ENCODE assay signal across 20 cellular contexts in genomic region chr11:66717925-66718319, GRCh38. TPM values are rescaled to one million over a fixed set of nuclear protein-coding genes. Genes with fewer than 3 reads are reported as not detected.
DNase-seq lines count a peak whose midpoint lies in the region; ATAC-seq and TF ChIP-seq lines count a peak whose summit lies in the region.
"Had no signal": no experiment of that assay in that cellular context is flagged by ENCODE, and none has a peak within 500 bp of the region (broad histone marks: within the 10 kb centered on the region; RNA-seq: fewer than 3 reads in every experiment).

No MANE protein-coding gene starts in this region.

- no peak overlapping the region for H2AFZ ChIP-seq in neuronal stem cell (ENCODE audit: low read length)

- H3K14ac ChIP-seq in neuronal stem cell (ENCODE audit: low read length), result peak overlapping the region; percentile 86

- POLR2A ChIA-PET in RWPE1 (lab: Yijun Ruan, JAX; ENCODE audit: low non-redundant PET), result interaction anchor here (0.6 kb wide), 1 partner anchor 80 kb away, joined by 3 read pairs; no protein-coding TSS in a partner anchor
- POLR2A ChIA-PET in activated CD4-positive, alpha-beta memory T cell treated with anti-CD3 and anti-CD28 coated beads, Interleukin-2, amount 10 ng/mL, durations not matched to agents 7 days and 5 days (lab: Charles Lee), result no interaction called here

- H3K4me3 ChIP-seq in esophagus squamous epithelium (peak overlapping the region; percentile 45 to 63 (median 54)), neuronal stem cell (ENCODE audit: low read length in 2 of 2) (no peak overlapping the region), right cardiac atrium (ENCODE audit: low read length) (no peak overlapping the region)
- H3K4me3 ChIP-seq: esophagus muscularis mucosa, SJSA1 had no signal

- no peak overlapping the region for H4K8ac ChIP-seq in neuronal stem cell (ENCODE audit: low read depth, low read length)

- intact Hi-C loops in esophagus squamous epithelium (cut with DNase I), result no loop called here
- intact Hi-C loops in right cardiac atrium (cut with DNase I), result no loop called here

- DNase-seq in RWPE1 (ENCODE audit: low spot score) (no peak), esophagus squamous epithelium (lab: John Stamatoyannopoulos, UW) (no peak), neuronal stem cell (ENCODE audit: low spot score) (no peak), right cardiac atrium (no peak), EL (no peak), HUDEP-2 (lab: John Stamatoyannopoulos, UW; ENCODE audit: unreplicated experiment in 76 of 76) (no peak)
- DNase-seq in activated CD4-positive, alpha-beta memory T cell treated with anti-CD3 and anti-CD28 coated beads, Interleukin-2, amount 10 ng/mL, durations not matched to agents 7 days and 5 days, result no peak
- DNase-seq: activated B cell treated with CpG ODN at 0.5 μM for 24 hours; activated T-cell treated with anti-CD3 and anti-CD28 coated beads, Interleukin-2, amount 50 U/mL, for 72 hours; brain microvascular endothelial cell; natural killer cell; NCI-H1092 treated with DMSO at 0.1 percent for 48 hours; NCI-H2171; NCI-H748 treated with DMSO at 0.1 percent for 48 hours; stimulated activated CD4-positive, alpha-beta T cell treated with anti-CD3 and anti-CD28 coated beads, Interleukin-1b, Interleukin-23, amount 100 ng/mL, for 48 hours had no signal

- H3K36me3 ChIP-seq in esophagus squamous epithelium (peaks cover 0 to 29% (median 10%) of the 10 kb centered on the region in 3 donors), neuronal stem cell (replicated peaks in 1 of 2; ENCODE audit: control insufficient read depth in 2 of 2, insufficient read depth in 2 of 2, low read length in 2 of 2) (peaks cover 27 to 69% of the 10 kb centered on the region in 2 donors)
- H3K36me3 ChIP-seq: brain microvascular endothelial cell, SJSA1, vagina had no signal

- H3K18ac ChIP-seq in neuronal stem cell (ENCODE audit: low read length), result peak overlapping the region; percentile 21

- TF ChIP-seq CTCF in RWPE1 (conservative IDR thresholded peaks at IDR 0.05; ENCODE audit: low read depth) (no peak), esophagus squamous epithelium (IDR thresholded peaks at IDR 0.05) (no peak)

- H3K9me3 Mint-ChIP-seq in activated CD4-positive, alpha-beta memory T cell treated with anti-CD3 and anti-CD28 coated beads, Interleukin-2, amount 10 ng/mL, durations not matched to agents 7 days and 5 days, result no peaks in the 10 kb centered on the region
- H3K9me3 Mint-ChIP-seq: activated B cell treated with CpG ODN at 0.5 μM for 24 hours; activated T-cell treated with anti-CD3 and anti-CD28 coated beads, Interleukin-2, amount 50 U/mL, for 72 hours; natural killer cell had no signal

- no peak for TF ChIP-seq POLR2A in esophagus squamous epithelium (IDR thresholded peaks at IDR 0.05)

- H3K9me3 ChIP-seq in esophagus squamous epithelium, result no peaks in the 10 kb centered on the region
- H3K9me3 ChIP-seq in neuronal stem cell (replicated peaks in 1 of 2; ENCODE audit: control insufficient read depth in 2 of 2, insufficient read depth in 1 of 2, low read depth in 1 of 2, low read length in 2 of 2), result no peaks in the 10 kb centered on the region
- no peaks in the 10 kb centered on the region for H3K9me3 ChIP-seq in right cardiac atrium (ENCODE audit: control insufficient read depth, low read length)
- H3K9me3 ChIP-seq: esophagus muscularis mucosa, SJSA1, vagina had no signal

- peaks cover 6% of the 10 kb centered on the region for H3K79me1 ChIP-seq in neuronal stem cell (ENCODE audit: low read depth, low read length)

- peak overlapping the region; percentile 28 for H3K27ac ChIP-seq in RWPE1
- H3K27ac ChIP-seq in esophagus squamous epithelium, result peak overlapping the region; percentile 58 to 88 (median 82)
- no peak overlapping the region for H3K27ac ChIP-seq in neuronal stem cell (replicated peaks; ENCODE audit: low read length)
- H3K27ac ChIP-seq in right cardiac atrium (ENCODE audit: low read length), result no peak overlapping the region
- H3K27ac ChIP-seq: brain microvascular endothelial cell, esophagus muscularis mucosa, KMS-11, SJSA1, vagina had no signal

- peak overlapping the region; percentile 70 for H3K9ac ChIP-seq in neuronal stem cell (ENCODE audit: low read depth, low read length, poor library complexity)
- H3K9ac ChIP-seq: KMS-11 had no signal

- H2BK12ac ChIP-seq in neuronal stem cell (ENCODE audit: low read length), result no peak overlapping the region

- no peak overlapping the region for H4K91ac ChIP-seq in neuronal stem cell (ENCODE audit: low read depth, low read length, poor library complexity)

- CTCF ChIA-PET in RWPE1 (lab: Yijun Ruan, JAX), result interaction anchor here (0.9 kb wide), 1 partner anchor 9 kb away, joined by 3 read pairs; no protein-coding TSS in a partner anchor
- CTCF ChIA-PET in activated CD4-positive, alpha-beta memory T cell treated with anti-CD3 and anti-CD28 coated beads, Interleukin-2, amount 10 ng/mL, durations not matched to agents 7 days and 5 days (lab: Charles Lee), result no interaction called here

- H2BK15ac ChIP-seq in neuronal stem cell (ENCODE audit: low read length), result peak overlapping the region; percentile 70

- ATAC-seq in right cardiac atrium, result no peak
- ATAC-seq: activated T-cell treated with anti-CD3 and anti-CD28 coated beads, Interleukin-2, amount 50 U/mL, for 72 hours; natural killer cell had no signal

- peaks cover 16 to 54% (median 19%) of the 10 kb centered on the region in 3 donors for H3K4me1 ChIP-seq in esophagus squamous epithelium
- peaks cover 9 to 32% of the 10 kb centered on the region in 2 donors for H3K4me1 ChIP-seq in neuronal stem cell (ENCODE audit: control insufficient read depth in 2 of 2, insufficient read depth in 1 of 2, low read depth in 1 of 2, low read length in 2 of 2)
- H3K4me1 ChIP-seq in right cardiac atrium (ENCODE audit: control insufficient read depth, insufficient read depth, low read length), result no peaks in the 10 kb centered on the region
- H3K4me1 ChIP-seq: esophagus muscularis mucosa, vagina had no signal

- H3K27me3 ChIP-seq in esophagus squamous epithelium, result peaks cover 0 to 5% (median 0%) of the 10 kb centered on the region in 4 donors
- H3K27me3 ChIP-seq in neuronal stem cell (ENCODE audit: control insufficient read depth in 3 of 3, insufficient read depth in 3 of 3, low read depth in 1 of 3, low read length in 3 of 3), result no peaks in the 10 kb centered on the region
- no peaks in the 10 kb centered on the region for H3K27me3 ChIP-seq in right cardiac atrium (ENCODE audit: control insufficient read depth, insufficient read depth)
- H3K27me3 ChIP-seq: brain microvascular endothelial cell, vagina had no signal

- no peak overlapping the region for H3K4me3 Mint-ChIP-seq in activated CD4-positive, alpha-beta memory T cell treated with anti-CD3 and anti-CD28 coated beads, Interleukin-2, amount 10 ng/mL, durations not matched to agents 7 days and 5 days
- H3K4me3 Mint-ChIP-seq: activated B cell treated with CpG ODN at 0.5 μM for 24 hours; activated naive CD8-positive, alpha-beta T cell; activated T-cell treated with anti-CD3 and anti-CD28 coated beads, Interleukin-2, amount 50 U/mL, for 72 hours; natural killer cell had no signal

- H2AK5ac ChIP-seq in neuronal stem cell (ENCODE audit: low read depth, low read length), result peak overlapping the region; percentile 79

- peak overlapping the region; percentile 81 for H3K23ac ChIP-seq in neuronal stem cell (ENCODE audit: low read depth, low read length, poor library complexity)

- H3K36me3 Mint-ChIP-seq in activated CD4-positive, alpha-beta memory T cell treated with anti-CD3 and anti-CD28 coated beads, Interleukin-2, amount 10 ng/mL, durations not matched to agents 7 days and 5 days (ENCODE audit: low read depth), result no peaks in the 10 kb centered on the region
- H3K36me3 Mint-ChIP-seq: activated naive CD8-positive, alpha-beta T cell; natural killer cell had no signal

- no peak overlapping the region for H3K4me2 ChIP-seq in neuronal stem cell (ENCODE audit: insufficient read depth, low read length, poor library complexity, severe bottlenecking)
- H3K4me2 ChIP-seq: KMS-11 had no signal

- no peak overlapping the region for H2BK120ac ChIP-seq in neuronal stem cell (ENCODE audit: low read depth, low read length)

- no peak overlapping the region for H3K27ac Mint-ChIP-seq in activated CD4-positive, alpha-beta memory T cell treated with anti-CD3 and anti-CD28 coated beads, Interleukin-2, amount 10 ng/mL, durations not matched to agents 7 days and 5 days
- H3K27ac Mint-ChIP-seq: activated B cell treated with CpG ODN at 0.5 μM for 24 hours; activated naive CD8-positive, alpha-beta T cell; activated T-cell treated with anti-CD3 and anti-CD28 coated beads, Interleukin-2, amount 50 U/mL, for 72 hours; natural killer cell had no signal

- H2BK5ac ChIP-seq in neuronal stem cell (ENCODE audit: low read length), result peak overlapping the region; percentile 16

- peaks cover 17% of the 10 kb centered on the region for H3K4me1 Mint-ChIP-seq in activated CD4-positive, alpha-beta memory T cell treated with anti-CD3 and anti-CD28 coated beads, Interleukin-2, amount 10 ng/mL, durations not matched to agents 7 days and 5 days
- H3K4me1 Mint-ChIP-seq: activated B cell treated with CpG ODN at 0.5 μM for 24 hours had no signal

- H3K27me3 Mint-ChIP-seq in activated CD4-positive, alpha-beta memory T cell treated with anti-CD3 and anti-CD28 coated beads, Interleukin-2, amount 10 ng/mL, durations not matched to agents 7 days and 5 days, result peaks cover 21% of the 10 kb centered on the region

- no peak overlapping the region for H3K4ac ChIP-seq in neuronal stem cell (ENCODE audit: low read length)

- 44 to 46% methylated on average over 8 to 14 of the region's 14 CpGs for WGBS in esophagus squamous epithelium, 2 donors
- WGBS in neuronal stem cell (ENCODE audit: extremely low coverage in 2 of 2, insufficient read length in 2 of 2, insufficient replicate concordance in 1 of 2), 2 donors, result no CpG with 5 or more reads among the region's 14 CpGs
- 89% methylated on average over 14 of the region's 14 CpGs for WGBS in right cardiac atrium

RNA-seq across cellular contexts. Expression of gene SPTBN2, which starts 11.1 kb away (rescaled TPM):
- total RNA-seq in esophagus squamous epithelium (100 to 1,000 TPM; 101 to 368 (median 128) TPM), right cardiac atrium (1 to 10 TPM; 2.3 to 7.0 (median 3.1) TPM)
- 22.0 TPM for polyA plus RNA-seq in neuronal stem cell (2013, experiment 1 of 2)
- polyA plus RNA-seq in neuronal stem cell (2013, experiment 2 of 2), result 21.8 TPM
- total RNA-seq in activated CD4-positive, alpha-beta memory T cell treated with anti-CD3 and anti-CD28 coated beads, Interleukin-2, amount 10 ng/mL, durations not matched to agents 7 days and 5 days, result under 1 TPM; 0.18 to 0.25 TPM
- polyA plus RNA-seq in right cardiac atrium, result 0.38 TPM

RNA-seq across cellular contexts. Expression of gene RBM4B, which starts 40.2 kb away (rescaled TPM):
- total RNA-seq in esophagus squamous epithelium (10 to 100 TPM in 2 of 4 donors, 1 to 10 TPM in 2; 8.4 to 16.4 (median 9.2) TPM), right cardiac atrium (10 to 100 TPM in 3 of 4 donors, 1 to 10 TPM in 1; 9.0 to 15.7 (median 12.2) TPM)
- 19.8 TPM for polyA plus RNA-seq in neuronal stem cell (2013, experiment 1 of 2)
- 20.3 TPM for polyA plus RNA-seq in neuronal stem cell (2013, experiment 2 of 2)
- total RNA-seq in activated CD4-positive, alpha-beta memory T cell treated with anti-CD3 and anti-CD28 coated beads, Interleukin-2, amount 10 ng/mL, durations not matched to agents 7 days and 5 days, result 10 to 100 TPM; 19.6 to 20.1 TPM
- polyA plus RNA-seq in right cardiac atrium, result 11.5 TPM

Comparison
In these comparisons a context has a peak if more than half of its experiments do, and no peak if none do; other contexts are left out.
1. H3K27ac ChIP-seq: peak in RWPE1 (single experiment) and esophagus squamous epithelium (4 of 4); none in neuronal stem cell (single experiment) and right cardiac atrium (single experiment).
2. H3K4me3 ChIP-seq: peak in esophagus squamous epithelium (4 of 4); none in neuronal stem cell (0 of 2) and right cardiac atrium (single experiment).
3. RNA of gene SPTBN2, which starts 11.1 kb away (total RNA-seq): 101 to 368 TPM in esophagus squamous epithelium; 2.3 to 7.0 TPM in right cardiac atrium and 0.18 to 0.25 TPM in activated CD4-positive, alpha-beta memory T cell treated with anti-CD3 and anti-CD28 coated beads, Interleukin-2, amount 10 ng/mL, durations not matched to agents 7 days and 5 days; every median in the first group is over 10 times any median in the second.